ENCODE assay signal across 16 cellular contexts in the genomic region with DNA sequence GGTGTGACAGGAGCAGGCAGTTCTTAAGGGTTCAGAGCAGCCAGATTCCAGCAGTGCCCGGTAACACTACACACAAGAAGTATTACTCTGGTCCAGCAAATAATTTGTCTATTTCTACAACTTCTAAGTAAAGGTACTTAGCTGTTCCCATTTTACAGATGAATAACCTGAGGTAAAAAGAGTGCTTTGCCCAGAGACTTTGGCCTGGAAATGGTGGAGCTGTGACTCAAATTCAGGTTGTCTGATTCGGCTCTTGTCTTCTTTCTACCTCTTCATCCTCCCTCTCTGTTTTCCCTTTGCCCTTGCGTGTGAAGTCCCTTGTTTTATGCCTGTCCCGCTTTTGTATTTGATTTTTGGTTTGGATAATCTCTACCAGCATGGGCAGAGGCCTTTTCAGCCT. TPM values are rescaled to one million over a fixed set of nuclear protein-coding genes. Genes with fewer than 3 reads are reported as not detected.
DNase-seq lines count a peak whose midpoint lies in the region; ATAC-seq and TF ChIP-seq lines count a peak whose summit lies in the region.
"Had no signal": no experiment of that assay in that cellular context is flagged by ENCODE, and none has a peak within 500 bp of the region (broad histone marks: within the 10 kb centered on the region; RNA-seq: fewer than 3 reads in every experiment).

No MANE protein-coding gene starts in this region.

- H3K4me1 Mint-ChIP-seq in activated naive CD4-positive, alpha-beta T cell treated with anti-CD3 and anti-CD28 coated beads, Interleukin-2, amount 50 U/mL, for 24 hours, result no peaks in the 10 kb centered on the region
- H3K4me1 Mint-ChIP-seq in chondrocyte (ENCODE audit: low read depth) (peaks cover 6% of the 10 kb centered on the region), progenitor cell of endocrine pancreas (ENCODE audit: low read depth) (peaks cover 1% of the 10 kb centered on the region)
- H3K4me1 Mint-ChIP-seq: B cell had no signal

- ATAC-seq in activated naive CD4-positive, alpha-beta T cell treated with anti-CD3 and anti-CD28 coated beads, Interleukin-2, amount 50 U/mL, for 72 hours, result no peak
- ATAC-seq in HG03520 (IDR thresholded peaks at IDR 0.05; ENCODE audit: unreplicated experiment), result no peak
- ATAC-seq: CD8-positive, alpha-beta T cell had no signal

- H3K27ac Mint-ChIP-seq in activated naive CD4-positive, alpha-beta T cell treated with anti-CD3 and anti-CD28 coated beads, Interleukin-2, amount 50 U/mL, for 24 hours, result peak overlapping the region; percentile 46
- no peak overlapping the region for H3K27ac Mint-ChIP-seq in activated naive CD4-positive, alpha-beta T cell treated with anti-CD3 and anti-CD28 coated beads, Interleukin-2, amount 50 U/mL, for 72 hours
- no peak overlapping the region for H3K27ac Mint-ChIP-seq in chondrocyte (ENCODE audit: unreplicated experiment)
- peak overlapping the region; percentile 71 for H3K27ac Mint-ChIP-seq in progenitor cell of endocrine pancreas
- H3K27ac Mint-ChIP-seq: B cell; CD8-positive, alpha-beta T cell; HFFc6 had no signal

- H3K4me3 Mint-ChIP-seq in activated naive CD4-positive, alpha-beta T cell treated with anti-CD3 and anti-CD28 coated beads, Interleukin-2, amount 50 U/mL, for 24 hours, result no peak overlapping the region
- H3K4me3 Mint-ChIP-seq in chondrocyte (ENCODE audit: unreplicated experiment) (no peak overlapping the region), progenitor cell of endocrine pancreas (ENCODE audit: low read depth) (no peak overlapping the region)
- H3K4me3 Mint-ChIP-seq: B cell; CD4-positive, CD25-positive, alpha-beta regulatory T cell; CD8-positive, alpha-beta T cell; HFFc6 had no signal

- H3K27me3 Mint-ChIP-seq in activated naive CD4-positive, alpha-beta T cell treated with anti-CD3 and anti-CD28 coated beads, Interleukin-2, amount 50 U/mL, for 24 hours, result no peaks in the 10 kb centered on the region
- no peaks in the 10 kb centered on the region for H3K27me3 Mint-ChIP-seq in chondrocyte (ENCODE audit: low read depth)
- no peaks in the 10 kb centered on the region for H3K27me3 Mint-ChIP-seq in progenitor cell of endocrine pancreas
- H3K27me3 Mint-ChIP-seq: B cell; CD4-positive, CD25-positive, alpha-beta regulatory T cell had no signal

- H3K9me3 Mint-ChIP-seq in activated naive CD4-positive, alpha-beta T cell treated with anti-CD3 and anti-CD28 coated beads, Interleukin-2, amount 50 U/mL, for 24 hours, result no peaks in the 10 kb centered on the region
- no peaks in the 10 kb centered on the region for H3K9me3 Mint-ChIP-seq in activated naive CD4-positive, alpha-beta T cell treated with anti-CD3 and anti-CD28 coated beads, Interleukin-2, amount 50 U/mL, for 72 hours
- H3K9me3 Mint-ChIP-seq in chondrocyte (ENCODE audit: low read depth), result no peaks in the 10 kb centered on the region
- H3K9me3 Mint-ChIP-seq in progenitor cell of endocrine pancreas (ENCODE audit: low read depth), result no peaks in the 10 kb centered on the region
- H3K9me3 Mint-ChIP-seq: CD4-positive, CD25-positive, alpha-beta regulatory T cell; CD8-positive, alpha-beta T cell; HFFc6 had no signal

- DNase-seq in activated naive CD4-positive, alpha-beta T cell treated with anti-CD3 and anti-CD28 coated beads, Interleukin-2, amount 50 U/mL, for 72 hours (ENCODE audit: low spot score in 2 of 2), result no peak
- peak; percentile 6 for DNase-seq in chondrocyte (ENCODE audit: low spot score)
- DNase-seq in progenitor cell of endocrine pancreas (ENCODE audit: low spot score, unreplicated experiment), result no peak
- no peak for DNase-seq in pons (ENCODE audit: low spot score)
- DNase-seq: Caco-2; CD4-positive, CD25-positive, alpha-beta regulatory T cell; CD8-positive, alpha-beta T cell; DMS153; DND-41; GOT3; HFFc6 had no signal

- TF ChIP-seq CTCF in chondrocyte (IDR thresholded peaks at IDR 0.05), result no peak
- no peak for TF ChIP-seq CTCF in progenitor cell of endocrine pancreas (IDR thresholded peaks at IDR 0.05; ENCODE audit: unreplicated experiment)

- H3K36me3 Mint-ChIP-seq in activated naive CD4-positive, alpha-beta T cell treated with anti-CD3 and anti-CD28 coated beads, Interleukin-2, amount 50 U/mL, for 24 hours, result peaks cover 13% of the 10 kb centered on the region
- H3K36me3 Mint-ChIP-seq in activated naive CD4-positive, alpha-beta T cell treated with anti-CD3 and anti-CD28 coated beads, Interleukin-2, amount 50 U/mL, for 72 hours, result peaks cover 0 to 20% of the 10 kb centered on the region in 2 donors
- H3K36me3 Mint-ChIP-seq in chondrocyte (ENCODE audit: low read depth), result peaks cover 33% of the 10 kb centered on the region
- peaks cover 28% of the 10 kb centered on the region for H3K36me3 Mint-ChIP-seq in progenitor cell of endocrine pancreas (ENCODE audit: insufficient read depth)

RNA-seq across cellular contexts. Expression of gene SFRP5, which starts 17.1 kb away (rescaled TPM):
- total RNA-seq in activated naive CD4-positive, alpha-beta T cell treated with anti-CD3 and anti-CD28 coated beads, Interleukin-2, amount 50 U/mL, for 72 hours, result not detected
- 0.31 to 0.80 TPM (median 0.35 TPM) in 3 replicates for total RNA-seq in chondrocyte
- 73.1 and 81.0 TPM in 2 replicates for total RNA-seq in progenitor cell of endocrine pancreas
- total RNA-seq: A172; A673; B cell; CD4-positive, CD25-positive, alpha-beta regulatory T cell; HFFc6 had no signal

RNA-seq across cellular contexts. Expression of gene ZFYVE27, which starts 17.8 kb away (rescaled TPM):
- total RNA-seq in activated naive CD4-positive, alpha-beta T cell treated with anti-CD3 and anti-CD28 coated beads, Interleukin-2, amount 50 U/mL, for 72 hours, result 10 to 100 TPM; 28.0 to 29.3 TPM
- total RNA-seq in chondrocyte (16.9 to 18.1 TPM (median 17.1 TPM) in 3 replicates), progenitor cell of endocrine pancreas (43.4 and 44.2 TPM in 2 replicates)

RNA-seq across cellular contexts. Expression of gene MARVELD1, which starts 41.2 kb away (rescaled TPM):
- total RNA-seq in activated naive CD4-positive, alpha-beta T cell treated with anti-CD3 and anti-CD28 coated beads, Interleukin-2, amount 50 U/mL, for 72 hours, result 1 to 10 TPM in 1 of 2 donors, under 1 TPM in 1; 0.57 to 7.1 TPM
- 133 to 150 TPM (median 143 TPM) in 3 replicates for total RNA-seq in chondrocyte
- total RNA-seq in progenitor cell of endocrine pancreas, result 14.3 and 14.7 TPM in 2 replicates

Comparison
In these comparisons a context has a peak if more than half of its experiments do, and no peak if none do; other contexts are left out.
1. H3K27ac Mint-ChIP-seq: peak in activated naive CD4-positive, alpha-beta T cell treated with anti-CD3 and anti-CD28 coated beads, Interleukin-2, amount 50 U/mL, for 24 hours (single experiment) and progenitor cell of endocrine pancreas (single experiment); none in activated naive CD4-positive, alpha-beta T cell treated with anti-CD3 and anti-CD28 coated beads, Interleukin-2, amount 50 U/mL, for 72 hours (0 of 2) and chondrocyte (single experiment).
2. RNA of gene SFRP5, which starts 17.1 kb away (total RNA-seq): 73.1 to 81.0 TPM in progenitor cell of endocrine pancreas; 0.31 to 0.80 TPM in chondrocyte and not detected in activated naive CD4-positive, alpha-beta T cell treated with anti-CD3 and anti-CD28 coated beads, Interleukin-2, amount 50 U/mL, for 72 hours; every median in the first group is over 10 times any median in the second.